Comparison of ENCODE assay signal across 25 cellular contexts in genomic region chr1:85295654-85296053, GRCh38.
"Had no signal": no experiment of that assay in that cellular context is flagged by ENCODE, and none has a peak within 500 bp of the region (broad histone marks: within the 10 kb centered on the region; RNA-seq: fewer than 3 reads in every experiment).

No MANE protein-coding gene starts in this region.

- H3K36me3 Mint-ChIP-seq: activated naive CD8-positive, alpha-beta T cell treated with anti-CD3 and anti-CD28 coated beads, Interleukin-2, amount 10 ng/mL, durations not matched to agents 7 days and 5 days; mesothelial cell of epicardium; naive thymus-derived CD8-positive, alpha-beta T cell; neural progenitor cell; stimulated activated memory B cell treated with anti-CD40 and anti-IgM and Interleukin-4, amounts not matched to agents 10 μg/mL and 1 μg/mL and 100 μg/mL, for 72 hours had no signal

- ATAC-seq: gastroesophageal sphincter; heart left ventricle; lower lobe of right lung; naive thymus-derived CD8-positive, alpha-beta T cell; sciatic nerve; stimulated activated memory B cell treated with anti-CD40 and anti-IgM and Interleukin-4, amounts not matched to agents 10 μg/mL and 1 μg/mL and 100 μg/mL, for 72 hours had no signal

- H3K4me3 Mint-ChIP-seq: activated CD4-positive, alpha-beta memory T cell treated with anti-CD3 and anti-CD28 coated beads, Interleukin-2, amount 10 ng/mL, durations not matched to agents 7 days and 5 days; activated naive CD4-positive, alpha-beta T cell treated with anti-CD3 and anti-CD28 coated beads for 36 hours; activated naive CD8-positive, alpha-beta T cell treated with anti-CD3 and anti-CD28 coated beads, Interleukin-2, amount 10 ng/mL, durations not matched to agents 7 days and 5 days; activated T-cell treated with anti-CD3 and anti-CD28 coated beads, Interleukin-2, amount 50 U/mL, for 72 hours; mesothelial cell of epicardium; naive thymus-derived CD8-positive, alpha-beta T cell; neural progenitor cell; stimulated activated memory B cell treated with anti-CD40 and anti-IgM and Interleukin-4, amounts not matched to agents 10 μg/mL and 1 μg/mL and 100 μg/mL, for 72 hours; T-helper 1 cell treated with Interleukin-12 subunit alpha and Interleukin-12 subunit beta and Interleukin-4 antibody, amounts not matched to agents 30 μg/mL and 1 μg/mL, for 36 hours had no signal

- H3K9me3 ChIP-seq: gastroesophageal sphincter, heart left ventricle, lower lobe of right lung, vagina had no signal

- H3K4me1 ChIP-seq: neural progenitor cell had no signal

- H3K4me2 ChIP-seq: neural progenitor cell had no signal

- H2AFZ ChIP-seq: neural progenitor cell had no signal

- H3K4me1 Mint-ChIP-seq: neural progenitor cell had no signal

- H3K36me3 ChIP-seq: cardiac muscle cell, gastroesophageal sphincter, heart left ventricle, lower lobe of right lung, neural progenitor cell, vagina had no signal

- H3K27me3 ChIP-seq: cardiac muscle cell, gastroesophageal sphincter, heart left ventricle, neural progenitor cell, vagina had no signal

- H3K27me3 Mint-ChIP-seq: stimulated activated memory B cell treated with anti-CD40 and anti-IgM and Interleukin-4, amounts not matched to agents 10 μg/mL and 1 μg/mL and 100 μg/mL, for 72 hours had no signal

- H3K9ac ChIP-seq: neural progenitor cell had no signal

- DNase-seq: activated CD4-positive, alpha-beta memory T cell treated with anti-CD3 and anti-CD28 coated beads, Interleukin-2, amount 10 ng/mL, durations not matched to agents 7 days and 5 days; activated CD4-positive, alpha-beta T cell treated with anti-CD3 and anti-CD28 coated beads for 48 hours; activated CD4-positive, CD25-positive, alpha-beta regulatory T cell; activated effector memory CD4-positive, alpha-beta T cell treated with Interleukin-2 at 50 U/mL for 16 hours; activated naive CD4-positive, alpha-beta T cell treated with anti-CD3 and anti-CD28 coated beads for 36 hours; activated naive CD8-positive, alpha-beta T cell treated with anti-CD3 and anti-CD28 coated beads, Interleukin-2, amount 10 ng/mL, durations not matched to agents 7 days and 5 days; activated T-cell treated with anti-CD3 and anti-CD28 coated beads, Interleukin-2, amount 50 U/mL, for 72 hours; amniotic stem cell; effector CD4-positive, alpha-beta T cell; heart left ventricle; lower lobe of right lung; naive thymus-derived CD8-positive, alpha-beta T cell; small intestine; stimulated activated CD4-positive, alpha-beta T cell treated with anti-CD3 and anti-CD28 coated beads, Interleukin-15, amount 100 ng/mL, for 24 hours; trophoblast cell had no signal

- H3K27ac ChIP-seq: cardiac muscle cell, gastroesophageal sphincter, heart left ventricle, lower lobe of right lung, neural progenitor cell had no signal

- H3K9me3 Mint-ChIP-seq: activated CD4-positive, alpha-beta memory T cell treated with anti-CD3 and anti-CD28 coated beads, Interleukin-2, amount 10 ng/mL, durations not matched to agents 7 days and 5 days; activated naive CD4-positive, alpha-beta T cell treated with anti-CD3 and anti-CD28 coated beads for 36 hours; activated naive CD8-positive, alpha-beta T cell treated with anti-CD3 and anti-CD28 coated beads, Interleukin-2, amount 10 ng/mL, durations not matched to agents 7 days and 5 days; activated T-cell treated with anti-CD3 and anti-CD28 coated beads, Interleukin-2, amount 50 U/mL, for 72 hours; mesothelial cell of epicardium; naive thymus-derived CD8-positive, alpha-beta T cell; neural progenitor cell; stimulated activated memory B cell treated with anti-CD40 and anti-IgM and Interleukin-4, amounts not matched to agents 10 μg/mL and 1 μg/mL and 100 μg/mL, for 72 hours; T-helper 1 cell treated with Interleukin-12 subunit alpha and Interleukin-12 subunit beta and Interleukin-4 antibody, amounts not matched to agents 30 μg/mL and 1 μg/mL, for 36 hours had no signal

- H3K27ac Mint-ChIP-seq: activated CD4-positive, alpha-beta memory T cell treated with anti-CD3 and anti-CD28 coated beads, Interleukin-2, amount 10 ng/mL, durations not matched to agents 7 days and 5 days; activated naive CD4-positive, alpha-beta T cell treated with anti-CD3 and anti-CD28 coated beads for 36 hours; activated naive CD8-positive, alpha-beta T cell treated with anti-CD3 and anti-CD28 coated beads, Interleukin-2, amount 10 ng/mL, durations not matched to agents 7 days and 5 days; activated T-cell treated with anti-CD3 and anti-CD28 coated beads, Interleukin-2, amount 50 U/mL, for 72 hours; mesothelial cell of epicardium; naive thymus-derived CD8-positive, alpha-beta T cell; neural progenitor cell; stimulated activated memory B cell treated with anti-CD40 and anti-IgM and Interleukin-4, amounts not matched to agents 10 μg/mL and 1 μg/mL and 100 μg/mL, for 72 hours; T-helper 1 cell treated with Interleukin-12 subunit alpha and Interleukin-12 subunit beta and Interleukin-4 antibody, amounts not matched to agents 30 μg/mL and 1 μg/mL, for 36 hours had no signal

- FAIRE-seq: endometrium, islet of Langerhans, small intestine had no signal

- H3K4me3 ChIP-seq: cardiac muscle cell, gastroesophageal sphincter, heart left ventricle, lower lobe of right lung, neural progenitor cell, vagina had no signal
